In the genomic region with DNA sequence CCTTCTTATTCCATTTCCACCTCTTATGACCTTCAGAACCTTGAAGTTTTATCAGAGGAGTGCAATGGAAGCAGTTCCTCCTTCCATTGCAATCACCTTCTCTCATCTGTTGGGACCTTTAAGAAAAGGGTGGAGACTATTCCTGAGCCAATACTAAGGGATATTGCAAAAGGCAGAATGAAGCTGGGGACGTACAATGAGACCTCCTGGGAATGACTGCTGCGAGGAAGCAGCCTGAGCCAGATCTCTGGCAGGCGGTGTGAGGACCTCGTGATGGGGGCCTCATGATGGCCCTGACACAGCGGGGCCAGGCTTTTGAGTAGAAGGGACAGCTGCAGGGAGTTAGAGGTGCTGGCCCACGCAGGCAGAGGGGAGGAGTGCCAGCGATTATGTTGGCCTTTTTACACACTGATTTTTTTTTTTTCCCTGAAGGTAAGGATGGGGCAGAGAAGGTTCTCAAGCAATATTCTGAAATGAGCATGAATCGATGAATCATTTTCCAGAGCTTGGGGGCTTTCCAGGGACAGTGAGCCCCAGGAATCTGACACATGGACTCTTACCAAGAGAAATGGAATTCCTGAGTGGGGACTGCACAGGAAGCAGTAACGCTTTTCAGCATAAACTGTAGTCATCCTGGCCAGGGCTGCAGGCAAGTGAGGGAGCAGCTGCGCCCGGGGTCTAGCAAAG, we compare ENCODE assay signal across 13 cellular contexts. TPM values are rescaled to one million over a fixed set of nuclear protein-coding genes. Genes with fewer than 3 reads are reported as not detected.
A peak's percentile ranks its signal among the peaks of the same experiment; 100 is the strongest.
DNase-seq lines count a peak whose midpoint lies in the region; ATAC-seq lines count a peak whose summit lies in the region.
"Had no signal": no experiment of that assay in that cellular context is flagged by ENCODE, and none has a peak within 500 bp of the region (broad histone marks: within the 10 kb centered on the region; RNA-seq: fewer than 3 reads in every experiment).

No MANE protein-coding gene starts in this region.

- intact Hi-C loops in cardiac septum (cut with DNase I) (no loop called here), sciatic nerve (cut with DNase I) (no loop called here)

- peak; percentile 93 for ATAC-seq in sciatic nerve
- no peak for ATAC-seq in GM21367 (IDR thresholded peaks at IDR 0.05; ENCODE audit: unreplicated experiment)
- ATAC-seq in stimulated activated naive CD8-positive, alpha-beta T cell treated with anti-CD3 and anti-CD28 coated beads, Interleukin-15, Interleukin-2, amounts not matched to agents 100 U/mL and 50 U/mL, for 24 hours, result no peak
- ATAC-seq: HCT116, T-helper 17 cell had no signal

- peak; percentile 96 for DNase-seq in GM04504 (ENCODE audit: low read depth)
- peak; percentile 92 for DNase-seq in amniotic stem cell (lab: John Stamatoyannopoulos, UW)
- peak; percentile 76 for DNase-seq in cardiac septum (ENCODE audit: low spot score)
- peak; percentile 79 for DNase-seq in sciatic nerve (ENCODE audit: low spot score)
- no peak for DNase-seq in stimulated activated naive CD8-positive, alpha-beta T cell treated with anti-CD3 and anti-CD28 coated beads, Interleukin-15, Interleukin-2, amounts not matched to agents 100 U/mL and 50 U/mL, for 24 hours
- no peak for DNase-seq in SW480 (ENCODE audit: low spot score)
- DNase-seq in activated T-cell treated with anti-CD3 and anti-CD28 coated beads, Interleukin-2, amount 50 U/mL, for 48 hours, result no peak
- DNase-seq: anterior cingulate cortex, midbrain, NCI-H1092 treated with DMSO at 0.1 percent for 48 hours, T-helper 17 cell had no signal

RNA-seq across cellular contexts. Expression of gene LAPTM4A, which starts 40.0 kb away (rescaled TPM):
- total RNA-seq in cardiac septum (134 TPM), sciatic nerve (253 TPM)

Comparison
In these comparisons a context has a peak if more than half of its experiments do, and no peak if none do; other contexts are left out.
1. DNase-seq: peak in GM04504 (single experiment), amniotic stem cell (single experiment), cardiac septum (single experiment) and sciatic nerve (single experiment); none in stimulated activated naive CD8-positive, alpha-beta T cell treated with anti-CD3 and anti-CD28 coated beads, Interleukin-15, Interleukin-2, amounts not matched to agents 100 U/mL and 50 U/mL, for 24 hours (single experiment), SW480 (single experiment) and activated T-cell treated with anti-CD3 and anti-CD28 coated beads, Interleukin-2, amount 50 U/mL, for 48 hours (0 of 2).